Comparison of ENCODE assay signal across 8 cellular contexts in genomic region chr6:30490031-30490876, GRCh38. TPM values are rescaled to one million over a fixed set of nuclear protein-coding genes. Genes with fewer than 3 reads are reported as not detected.
DNase-seq lines count a peak whose midpoint lies in the region; ATAC-seq and TF ChIP-seq lines count a peak whose summit lies in the region.

No MANE protein-coding gene starts in this region.

- no TSS peak for BruUV-seq in HCT116 (replicated peaks; lab: Mats Ljungman, UMichigan)

- intact Hi-C loops in CD4-positive, alpha-beta memory T cell (cut with micrococcal nuclease), result loop anchor here (1.0 kb wide), 1 partner anchor 19 kb away; no protein-coding TSS in a partner anchor
- intact Hi-C loops in HCT116 (cut with micrococcal nuclease), result no loop called here

- peak overlapping the region; percentile 98 to 99 (median 99) for H3K4me3 Mint-ChIP-seq in CD4-positive, alpha-beta memory T cell

- RAD21 ChIA-PET in HCT116 (lab: Charles Lee; ENCODE audit: low non-redundant PET in 1 of 2, low total read pairs in 2 of 2, uncharacterized antibody in 2 of 2, unreplicated experiment in 2 of 2), result no interaction called here

- H3K4me3 ChIP-seq in CD4-positive, alpha-beta memory T cell (ENCODE audit: low read length in 2 of 2), result peak overlapping the region; percentile 98 to 99
- H3K4me3 ChIP-seq in HCT116 (replicated peaks in 1 of 2; ENCODE audit: low read depth in 1 of 2, low read length in 2 of 2), result peak overlapping the region; percentile 90
- peak overlapping the region; percentile 97 for H3K4me3 ChIP-seq in mucosa of stomach (ENCODE audit: low read length)

- no peaks in the 10 kb centered on the region for H3K9me3 ChIP-seq in CD4-positive, alpha-beta memory T cell (ENCODE audit: control insufficient read depth in 1 of 2, low read length in 2 of 2)
- H3K9me3 ChIP-seq in HCT116 (ENCODE audit: control insufficient read depth in 1 of 2, insufficient read depth in 1 of 2, low read depth in 1 of 2, low read length in 2 of 2), result no peaks in the 10 kb centered on the region
- H3K9me3 ChIP-seq in mucosa of stomach (ENCODE audit: control insufficient read depth, low read length), result no peaks in the 10 kb centered on the region

- no peak overlapping the region for H2AFZ ChIP-seq in HCT116 (ENCODE audit: low read depth, low read length, poor library complexity, severe bottlenecking)

- POLR2A ChIA-PET in CD4-positive, alpha-beta memory T cell (lab: Charles Lee; ENCODE audit: partially characterized antibody), result interaction anchor here (0.6 to 9.5 kb wide), 13 partner anchors 10 to 230 kb away, joined by 3 to 743 read pairs (median 27); partner anchors contain the start of genes ABCF1, DHX16, GNL1 and MDC1
- POLR2A ChIA-PET in HCT116 (lab: Charles Lee), result interaction anchor here (0.9 to 1.7 kb wide), 4 partner anchors 8 to 55 kb away, joined by 4 to 9 read pairs (median 4); no protein-coding TSS in a partner anchor

- peaks cover 39% of the 10 kb centered on the region for H3K4me1 ChIP-seq in CD4-positive, alpha-beta memory T cell (ENCODE audit: insufficient read depth, low read length)
- H3K4me1 ChIP-seq in HCT116 (ENCODE audit: control insufficient read depth in 1 of 2, insufficient read depth in 2 of 2, low read length in 2 of 2) (peaks cover 8 to 17% of the 10 kb centered on the region in 2 experiments), mucosa of stomach (ENCODE audit: control insufficient read depth, insufficient read depth, low read length) (peaks cover 25% of the 10 kb centered on the region)

- H3K27ac Mint-ChIP-seq in CD4-positive, alpha-beta memory T cell, result peak overlapping the region; percentile 88 to 99 (median 99)

- peaks cover 34 to 69% (median 51%) of the 10 kb centered on the region in 4 donors for H3K4me1 Mint-ChIP-seq in CD4-positive, alpha-beta memory T cell

- DNase-seq in CD4-positive, alpha-beta memory T cell, result peak; percentile 73 to 80 (median 75)
- DNase-seq in HCT116 (ENCODE audit: low read depth, low spot score), result no peak
- DNase-seq in NK-92 (lab: John Stamatoyannopoulos, UW; ENCODE audit: unreplicated experiment), result peak; percentile 21
- DNase-seq in activated CD8-positive, alpha-beta memory T cell treated with anti-CD3 and anti-CD28 coated beads, Interleukin-2, amount 50 U/mL, for 48 hours, result peak; percentile 91
- peak; percentile 68 for DNase-seq in epidermal melanocyte (ENCODE audit: insufficient read length, low spot score)
- peak; percentile 71 for DNase-seq in stimulated activated CD8-positive, alpha-beta memory T cell treated with anti-CD3 and anti-CD28 coated beads, Interleukin-7, amount 100 ng/mL, for 24 hours (ENCODE audit: low read depth)
- DNase-seq in NCI-H510A (lab: John Stamatoyannopoulos, UW), result no peak

- H3K9ac ChIP-seq in HCT116 (ENCODE audit: low read length) (peak overlapping the region; percentile 93), mucosa of stomach (ENCODE audit: low read length) (peak overlapping the region; percentile 100)

- peak; percentile 73 for ATAC-seq in HCT116

- CTCF ChIA-PET in CD4-positive, alpha-beta memory T cell (lab: Charles Lee; ENCODE audit: partially characterized antibody), result interaction anchor here (0.7 to 8.2 kb wide), 7 partner anchors 8 to 241 kb away, joined by 3 to 128 read pairs (median 4); no protein-coding TSS in a partner anchor
- CTCF ChIA-PET in HCT116 (lab: Charles Lee), result interaction anchor here (1.2 kb wide), 1 partner anchor 232 kb away, joined by 3 read pairs; no protein-coding TSS in a partner anchor

- H3K79me2 ChIP-seq in HCT116 (ENCODE audit: insufficient read depth, low read length), result peaks cover 21% of the 10 kb centered on the region

- TF ChIP-seq POLR2A in HCT116 (IDR thresholded peaks at IDR 0.05; ENCODE audit: borderline replicate concordance, extremely low read depth, insufficient read depth, insufficient read length), result no peak

- no peaks in the 10 kb centered on the region for H3K27me3 ChIP-seq in CD4-positive, alpha-beta memory T cell (ENCODE audit: insufficient read depth, low read length)
- H3K27me3 ChIP-seq in HCT116 (ENCODE audit: insufficient read depth, low read length), result no peaks in the 10 kb centered on the region
- H3K27me3 ChIP-seq in mucosa of stomach (ENCODE audit: control insufficient read depth, insufficient read depth, low read length), result peaks cover 4% of the 10 kb centered on the region

- peaks cover 36% of the 10 kb centered on the region for H3K36me3 ChIP-seq in CD4-positive, alpha-beta memory T cell (ENCODE audit: insufficient read depth, low read length)
- H3K36me3 ChIP-seq in HCT116 (ENCODE audit: control insufficient read depth in 1 of 2, insufficient read depth in 2 of 2, low read length in 2 of 2) (peaks cover 8 to 15% of the 10 kb centered on the region in 2 experiments; a peak in 3 of 4 replicates), mucosa of stomach (ENCODE audit: control insufficient read depth, insufficient read depth, low read length) (peaks cover 18% of the 10 kb centered on the region)

- 0 out of 2 replicates have a peak, but pooled peaks cover 6% of the 10 kb centered on the region for H4K20me1 ChIP-seq in HCT116 (ENCODE audit: insufficient read depth)

- no peak for TF ChIP-seq RAD21 in HCT116 (IDR thresholded peaks at IDR 0.05; ENCODE audit: low read depth)

- peak overlapping the region; percentile 97 for H3K4me2 ChIP-seq in HCT116 (ENCODE audit: low read length)

- peaks cover 48 to 52% of the 10 kb centered on the region in 2 donors for H3K36me3 Mint-ChIP-seq in CD4-positive, alpha-beta memory T cell

- H3K9me2 ChIP-seq in HCT116 (ENCODE audit: insufficient read depth), result no peaks in the 10 kb centered on the region

- no peak for TF ChIP-seq CTCF in HCT116 (IDR thresholded peaks at IDR 0.05 in 2 of 3, conservative IDR thresholded peaks at IDR 0.05 in 1 of 3; ENCODE audit: borderline replicate concordance in 1 of 3, insufficient read depth in 1 of 3, low read depth in 2 of 3, low read length in 2 of 3)

- H3K9me3 Mint-ChIP-seq in CD4-positive, alpha-beta memory T cell, result peaks cover 0 to 2% (median 0%) of the 10 kb centered on the region in 8 donors

- no peaks in the 10 kb centered on the region for H3K27me3 Mint-ChIP-seq in CD4-positive, alpha-beta memory T cell

- peak overlapping the region; percentile 95 for H3K27ac ChIP-seq in CD4-positive, alpha-beta memory T cell (ENCODE audit: low read depth, low read length)
- H3K27ac ChIP-seq in HCT116 (ENCODE audit: low read depth, low read length), result peak overlapping the region; percentile 94

TF ChIP-seq in HCT116, 20 proteins besides CTCF, POLR2A, EP300 and RAD21:
- TF ChIP-seq ZNF274 (IDR thresholded peaks at IDR 0.05; ENCODE audit: low read depth, low read length) (no peak), POLR2AphosphoS5 (IDR thresholded peaks at IDR 0.05; ENCODE audit: low read depth, low read length) (peak; percentile 38; the same call in 1 of the 2 replicates)

RNA-seq across cellular contexts. Expression of gene HLA-E, which starts 0.9 kb away (rescaled TPM):
- total RNA-seq in CD4-positive, alpha-beta memory T cell, result 1,000 to 10,000 TPM; 1,097 to 1,122 TPM
- 1,000 to 10,000 TPM; 2,441 to 3,541 TPM for polyA plus RNA-seq in CD4-positive, alpha-beta memory T cell
- 108 TPM for total RNA-seq in HCT116 (2021; ENCODE audit: unreplicated experiment)
- 130 and 147 TPM in 2 replicates for polyA plus RNA-seq in HCT116 (2012)

Comparison
In these comparisons a context has a peak if more than half of its experiments do, and no peak if none do; other contexts are left out.
1. DNase-seq: peak in CD4-positive, alpha-beta memory T cell (5 of 5), NK-92 (single experiment), activated CD8-positive, alpha-beta memory T cell treated with anti-CD3 and anti-CD28 coated beads, Interleukin-2, amount 50 U/mL, for 48 hours (single experiment), epidermal melanocyte (single experiment) and stimulated activated CD8-positive, alpha-beta memory T cell treated with anti-CD3 and anti-CD28 coated beads, Interleukin-7, amount 100 ng/mL, for 24 hours (single experiment); none in HCT116 (single experiment) and NCI-H510A (single experiment).
2. RNA of gene HLA-E, which starts 0.9 kb away (total RNA-seq): 1,097 to 1,122 TPM in CD4-positive, alpha-beta memory T cell; 108 TPM in HCT116 (single experiment); every median in the first group is over 10 times any median in the second.
3. Peak in every context shown above with its lines, with median percentiles within 50 percentile points of each other: H3K4me3 ChIP-seq.